Comparison of ENCODE assay signal across 1 cellular context in the genomic region with DNA sequence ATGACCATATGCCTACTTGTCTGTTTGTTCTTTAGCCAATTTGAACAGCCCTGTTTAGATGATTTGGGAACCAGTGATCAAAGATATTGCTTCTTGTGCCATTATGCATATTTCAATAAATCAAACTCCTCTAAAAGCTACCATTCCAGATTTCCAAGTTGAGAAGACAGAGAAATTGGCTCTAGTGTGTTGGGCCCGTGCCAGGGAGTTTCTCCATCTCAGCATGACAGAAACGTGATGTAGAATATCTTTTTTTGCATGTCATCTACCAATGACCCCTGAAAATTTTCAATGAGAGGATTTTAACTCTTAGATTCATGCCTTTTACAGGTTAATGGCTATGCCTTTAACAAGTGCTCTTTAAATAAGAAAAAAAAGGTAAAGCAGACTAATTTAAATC.
TF ChIP-seq lines count a peak whose summit lies in the region.

No MANE protein-coding gene starts in this region.

TF ChIP-seq in GM23338, 12 proteins besides CTCF, POLR2A, EP300 and RAD21 (continued from another document):
- TF ChIP-seq, protein P1, sequence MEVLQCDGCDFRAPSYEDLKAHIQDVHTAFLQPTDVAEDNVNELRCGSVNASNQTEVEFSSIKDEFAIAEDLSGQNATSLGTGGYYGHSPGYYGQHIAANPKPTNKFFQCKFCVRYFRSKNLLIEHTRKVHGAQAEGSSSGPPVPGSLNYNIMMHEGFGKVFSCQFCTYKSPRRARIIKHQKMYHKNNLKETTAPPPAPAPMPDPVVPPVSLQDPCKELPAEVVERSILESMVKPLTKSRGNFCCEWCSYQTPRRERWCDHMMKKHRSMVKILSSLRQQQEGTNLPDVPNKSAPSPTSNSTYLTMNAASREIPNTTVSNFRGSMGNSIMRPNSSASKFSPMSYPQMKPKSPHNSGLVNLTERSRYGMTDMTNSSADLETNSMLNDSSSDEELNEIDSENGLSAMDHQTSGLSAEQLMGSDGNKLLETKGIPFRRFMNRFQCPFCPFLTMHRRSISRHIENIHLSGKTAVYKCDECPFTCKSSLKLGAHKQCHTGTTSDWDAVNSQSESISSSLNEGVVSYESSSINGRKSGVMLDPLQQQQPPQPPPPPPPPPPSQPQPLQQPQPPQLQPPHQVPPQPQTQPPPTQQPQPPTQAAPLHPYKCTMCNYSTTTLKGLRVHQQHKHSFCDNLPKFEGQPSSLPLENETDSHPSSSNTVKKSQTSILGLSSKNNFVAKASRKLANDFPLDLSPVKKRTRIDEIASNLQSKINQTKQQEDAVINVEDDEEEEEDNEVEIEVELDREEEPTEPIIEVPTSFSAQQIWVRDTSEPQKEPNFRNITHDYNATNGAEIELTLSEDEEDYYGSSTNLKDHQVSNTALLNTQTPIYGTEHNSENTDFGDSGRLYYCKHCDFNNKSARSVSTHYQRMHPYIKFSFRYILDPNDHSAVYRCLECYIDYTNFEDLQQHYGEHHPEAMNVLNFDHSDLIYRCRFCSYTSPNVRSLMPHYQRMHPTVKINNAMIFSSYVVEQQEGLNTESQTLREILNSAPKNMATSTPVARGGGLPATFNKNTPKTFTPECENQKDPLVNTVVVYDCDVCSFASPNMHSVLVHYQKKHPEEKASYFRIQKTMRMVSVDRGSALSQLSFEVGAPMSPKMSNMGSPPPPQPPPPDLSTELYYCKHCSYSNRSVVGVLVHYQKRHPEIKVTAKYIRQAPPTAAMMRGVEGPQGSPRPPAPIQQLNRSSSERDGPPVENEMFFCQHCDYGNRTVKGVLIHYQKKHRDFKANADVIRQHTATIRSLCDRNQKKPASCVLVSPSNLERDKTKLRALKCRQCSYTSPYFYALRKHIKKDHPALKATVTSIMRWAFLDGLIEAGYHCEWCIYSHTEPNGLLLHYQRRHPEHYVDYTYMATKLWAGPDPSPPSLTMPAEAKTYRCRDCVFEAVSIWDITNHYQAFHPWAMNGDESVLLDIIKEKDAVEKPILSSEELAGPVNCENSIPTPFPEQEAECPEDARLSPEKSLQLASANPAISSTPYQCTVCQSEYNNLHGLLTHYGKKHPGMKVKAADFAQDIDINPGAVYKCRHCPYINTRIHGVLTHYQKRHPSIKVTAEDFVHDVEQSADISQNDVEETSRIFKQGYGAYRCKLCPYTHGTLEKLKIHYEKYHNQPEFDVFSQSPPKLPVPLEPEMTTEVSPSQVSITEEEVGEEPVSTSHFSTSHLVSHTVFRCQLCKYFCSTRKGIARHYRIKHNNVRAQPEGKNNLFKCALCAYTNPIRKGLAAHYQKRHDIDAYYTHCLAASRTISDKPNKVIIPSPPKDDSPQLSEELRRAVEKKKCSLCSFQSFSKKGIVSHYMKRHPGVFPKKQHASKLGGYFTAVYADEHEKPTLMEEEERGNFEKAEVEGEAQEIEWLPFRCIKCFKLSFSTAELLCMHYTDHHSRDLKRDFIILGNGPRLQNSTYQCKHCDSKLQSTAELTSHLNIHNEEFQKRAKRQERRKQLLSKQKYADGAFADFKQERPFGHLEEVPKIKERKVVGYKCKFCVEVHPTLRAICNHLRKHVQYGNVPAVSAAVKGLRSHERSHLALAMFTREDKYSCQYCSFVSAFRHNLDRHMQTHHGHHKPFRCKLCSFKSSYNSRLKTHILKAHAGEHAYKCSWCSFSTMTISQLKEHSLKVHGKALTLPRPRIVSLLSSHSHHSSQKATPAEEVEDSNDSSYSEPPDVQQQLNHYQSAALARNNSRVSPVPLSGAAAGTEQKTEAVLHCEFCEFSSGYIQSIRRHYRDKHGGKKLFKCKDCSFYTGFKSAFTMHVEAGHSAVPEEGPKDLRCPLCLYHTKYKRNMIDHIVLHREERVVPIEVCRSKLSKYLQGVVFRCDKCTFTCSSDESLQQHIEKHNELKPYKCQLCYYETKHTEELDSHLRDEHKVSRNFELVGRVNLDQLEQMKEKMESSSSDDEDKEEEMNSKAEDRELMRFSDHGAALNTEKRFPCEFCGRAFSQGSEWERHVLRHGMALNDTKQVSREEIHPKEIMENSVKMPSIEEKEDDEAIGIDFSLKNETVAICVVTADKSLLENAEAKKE (CRISPR knock-in tag; IDR thresholded peaks at IDR 0.05), result no peak
- TF ChIP-seq, protein P2, sequence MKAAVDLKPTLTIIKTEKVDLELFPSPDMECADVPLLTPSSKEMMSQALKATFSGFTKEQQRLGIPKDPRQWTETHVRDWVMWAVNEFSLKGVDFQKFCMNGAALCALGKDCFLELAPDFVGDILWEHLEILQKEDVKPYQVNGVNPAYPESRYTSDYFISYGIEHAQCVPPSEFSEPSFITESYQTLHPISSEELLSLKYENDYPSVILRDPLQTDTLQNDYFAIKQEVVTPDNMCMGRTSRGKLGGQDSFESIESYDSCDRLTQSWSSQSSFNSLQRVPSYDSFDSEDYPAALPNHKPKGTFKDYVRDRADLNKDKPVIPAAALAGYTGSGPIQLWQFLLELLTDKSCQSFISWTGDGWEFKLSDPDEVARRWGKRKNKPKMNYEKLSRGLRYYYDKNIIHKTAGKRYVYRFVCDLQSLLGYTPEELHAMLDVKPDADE (IDR thresholded peaks at IDR 0.05), result no peak
- TF ChIP-seq STAT1 (IDR thresholded peaks at IDR 0.05; ENCODE audit: unreplicated experiment) (no peak), POLR2AphosphoS5 (IDR thresholded peaks at IDR 0.05; ENCODE audit: low read depth) (no peak), NANOG (IDR thresholded peaks at IDR 0.05; ENCODE audit: borderline replicate concordance) (no peak), JUNB (IDR thresholded peaks at IDR 0.05; ENCODE audit: unreplicated experiment) (no peak)
